Comparison of ENCODE assay signal across 18 cellular contexts in the genomic region with DNA sequence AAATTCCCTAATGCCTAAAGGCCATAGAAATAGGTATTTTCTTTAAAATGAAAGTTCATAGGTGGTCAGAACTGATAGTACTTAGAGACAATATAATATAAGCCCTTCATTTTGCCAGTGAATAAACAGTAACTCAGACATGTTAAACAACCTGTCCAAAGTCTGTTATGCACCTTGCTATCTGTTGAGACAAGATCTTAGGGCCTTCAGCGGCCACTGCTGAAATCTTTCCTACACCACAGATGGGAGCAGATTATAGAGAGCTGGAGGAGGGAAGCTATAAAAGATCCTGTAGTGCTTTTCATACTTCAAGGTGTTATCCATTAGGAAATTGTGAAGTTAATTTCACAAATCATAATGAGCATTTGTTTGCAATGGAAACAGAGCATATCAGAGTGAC. TPM values are rescaled to one million over a fixed set of nuclear protein-coding genes. Genes with fewer than 3 reads are reported as not detected.
DNase-seq lines count a peak whose midpoint lies in the region; ATAC-seq, FAIRE-seq and TF ChIP-seq lines count a peak whose summit lies in the region.
"Had no signal": no experiment of that assay in that cellular context is flagged by ENCODE, and none has a peak within 500 bp of the region (broad histone marks: within the 10 kb centered on the region; RNA-seq: fewer than 3 reads in every experiment).

No MANE protein-coding gene starts in this region.

- no peak overlapping the region for H2AFZ ChIP-seq in HepG2 (ENCODE audit: low read length)

- H3K79me2 ChIP-seq in HepG2 (ENCODE audit: insufficient read depth, low read length): no peaks in the 10 kb centered on the region

- no peaks in the 10 kb centered on the region for H3K4me1 ChIP-seq in HepG2 (ENCODE audit: insufficient read depth, low read length)
- no peaks in the 10 kb centered on the region for H3K4me1 ChIP-seq in right lobe of liver
- H3K4me1 ChIP-seq: BLaER1 had no signal

- H4K20me1 ChIP-seq in HepG2 (ENCODE audit: insufficient read depth, low read length): no peaks in the 10 kb centered on the region
- H4K20me1 ChIP-seq: BLaER1 had no signal

- no peak overlapping the region for H3K4me3 ChIP-seq in HepG2 (replicated peaks in 1 of 3; ENCODE audit: insufficient read depth in 1 of 3, low read depth in 2 of 3, low read length in 3 of 3)
- no peak overlapping the region for H3K4me3 ChIP-seq in right lobe of liver
- H3K4me3 ChIP-seq: BLaER1 had no signal

- no peak for TF ChIP-seq CTCF in HepG2 (CRISPR knock-in tag; IDR thresholded peaks at IDR 0.05)
- no peak for TF ChIP-seq CTCF in right lobe of liver (IDR thresholded peaks at IDR 0.05)
- no peak for TF ChIP-seq CTCF in glutamatergic neuron (IDR thresholded peaks at IDR 0.05; ENCODE audit: partially characterized antibody, unreplicated experiment)

- no peak overlapping the region for H3K9ac ChIP-seq in HepG2 (ENCODE audit: insufficient read depth, low read depth, low read length)
- H3K9ac ChIP-seq: BLaER1 had no signal

- peak; percentile 5 for DNase-seq in HepG2 (ENCODE audit: low spot score)
- no peak for DNase-seq in right lobe of liver
- DNase-seq in NCI-H82 (lab: John Stamatoyannopoulos, UW): peak; percentile 87
- no peak for DNase-seq in glutamatergic neuron
- no peak for DNase-seq in SKM-1 treated with dmso at 0.1 percent for 144 hours (lab: John Stamatoyannopoulos, UW; ENCODE audit: unreplicated experiment)
- DNase-seq: 8988T; CD4-positive, alpha-beta memory T cell; H9 had no signal

- CTCF ChIA-PET in HepG2 (lab: Yijun Ruan, JAX; ENCODE audit: low intra/inter-chr PET ratio, low total read pairs): no interaction called here

- WGBS in HepG2 (ENCODE audit: low lambda C conversion rate): 0% methylated on average over 1 of the region's 1 CpG
- 57% methylated on average over 1 of the region's 1 CpG for WGBS in right lobe of liver (ENCODE audit: insufficient coverage, low coverage, low lambda C conversion rate, missing lambda C conversion rate)

- peaks cover 56% of the 10 kb centered on the region for H3K4me1 Mint-ChIP-seq in glutamatergic neuron (ENCODE audit: low read depth, unreplicated experiment)
- H3K4me1 Mint-ChIP-seq: CD14-positive monocyte; CD4-positive, alpha-beta memory T cell; H9 had no signal

- POLR2A ChIA-PET in HepG2 (lab: Yijun Ruan, JAX): no interaction called here

- no TSS peak for BruUV-seq in HepG2 (replicated peaks; lab: Mats Ljungman, UMichigan)

- no peak overlapping the region for H3K4me3 Mint-ChIP-seq in glutamatergic neuron (ENCODE audit: unreplicated experiment)
- H3K4me3 Mint-ChIP-seq: CD14-positive monocyte; CD4-positive, alpha-beta memory T cell; H9 had no signal

- peak overlapping the region; percentile 93 for H3K27ac Mint-ChIP-seq in glutamatergic neuron (ENCODE audit: unreplicated experiment)
- H3K27ac Mint-ChIP-seq: CD14-positive monocyte; CD4-positive, alpha-beta memory T cell; H9 had no signal

- H3K9me3 Mint-ChIP-seq in glutamatergic neuron (ENCODE audit: unreplicated experiment): peaks cover 12% of the 10 kb centered on the region
- H3K9me3 Mint-ChIP-seq: H9 had no signal

- ATAC-seq in HepG2 (peak; percentile 69), right lobe of liver (no peak), GM21825 (IDR thresholded peaks at IDR 0.05; ENCODE audit: unreplicated experiment) (no peak), GM21619 (IDR thresholded peaks at IDR 0.05; ENCODE audit: unreplicated experiment) (no peak)

- H3K27me3 ChIP-seq in HepG2 (ENCODE audit: control insufficient read depth in 1 of 2, insufficient read depth in 2 of 2, low read length in 2 of 2): no peaks in the 10 kb centered on the region
- H3K27me3 ChIP-seq in right lobe of liver: no peaks in the 10 kb centered on the region
- H3K27me3 ChIP-seq: BLaER1 had no signal

- FAIRE-seq in HepG2 (lab: Jason Lieb, UNC): no peak
- FAIRE-seq: G401.6, GM12892, GM18507, H1 had no signal

- TF ChIP-seq EP300 in HepG2 (IDR thresholded peaks at IDR 0.05; ENCODE audit: low read depth in 2 of 2, low read length in 2 of 2): no peak
- TF ChIP-seq EP300 in HepG2 (CRISPR knock-in tag; IDR thresholded peaks at IDR 0.05; ENCODE audit: borderline replicate concordance): no peak

- no peak for TF ChIP-seq POLR2A in HepG2 (IDR thresholded peaks at IDR 0.05; ENCODE audit: insufficient read depth in 1 of 2, low read depth in 2 of 2, low read length in 2 of 2)
- no peak for TF ChIP-seq POLR2A in right lobe of liver (IDR thresholded peaks at IDR 0.05)

- H3K27me3 Mint-ChIP-seq in glutamatergic neuron (ENCODE audit: unreplicated experiment): peaks cover 2% of the 10 kb centered on the region

- H3K36me3 Mint-ChIP-seq in glutamatergic neuron (ENCODE audit: unreplicated experiment): no peaks in the 10 kb centered on the region
- H3K36me3 Mint-ChIP-seq: CD14-positive monocyte; CD4-positive, alpha-beta memory T cell had no signal

- no peak for TF ChIP-seq RAD21 in HepG2 (CRISPR knock-in tag; IDR thresholded peaks at IDR 0.05)

- H3K27ac ChIP-seq in HepG2 (ENCODE audit: extremely low read length, insufficient read depth, low read length): no peak overlapping the region
- no peak overlapping the region for H3K27ac ChIP-seq in right lobe of liver
- H3K27ac ChIP-seq: BLaER1 had no signal

- H3K9me3 ChIP-seq in HepG2 (ENCODE audit: low read length): no peaks in the 10 kb centered on the region
- H3K9me3 ChIP-seq in right lobe of liver: no peaks in the 10 kb centered on the region
- H3K9me3 ChIP-seq: BLaER1 had no signal

- H3K36me3 ChIP-seq in HepG2 (replicated peaks in 1 of 2; ENCODE audit: control insufficient read depth in 1 of 2, insufficient read depth in 2 of 2, low read length in 2 of 2): no peaks in the 10 kb centered on the region
- H3K36me3 ChIP-seq in right lobe of liver: no peaks in the 10 kb centered on the region
- H3K36me3 ChIP-seq: BLaER1 had no signal

- intact Hi-C loops in HepG2 (cut with micrococcal nuclease; ENCODE audit: unreplicated experiment): no loop called here
- intact Hi-C loops in right lobe of liver (cut with DNase I): no loop called here

- H3K4me2 ChIP-seq in HepG2 (ENCODE audit: low read depth, low read length): no peak overlapping the region
- H3K4me2 ChIP-seq: BLaER1 had no signal

- in situ Hi-C loops in HepG2 (cut with HindIII; ENCODE audit: extremely low pct_ligation_motif_present, low pct_unique_long_range_greater_than_20kb): no loop called here

TF ChIP-seq in HepG2, 621 proteins besides CTCF, POLR2A, EP300 and RAD21 (continues in another document):
- no peak for TF ChIP-seq ZNF510 (CRISPR knock-in tag; IDR thresholded peaks at IDR 0.05; ENCODE audit: low read depth)

RNA-seq across cellular contexts. Expression of a gene that starts 13.7 kb away (rescaled TPM):
- total RNA-seq in HepG2 (2016; rRNA removed; fragmentation: Illumina TruSeq; extraction: Trizol): not detected in 2 replicates
- total RNA-seq in HepG2 (2016; cell fraction: cytosol; rRNA removed; fragmentation: Illumina TruSeq; extraction: Trizol; ENCODE audit: low read depth): not detected in 2 replicates
- total RNA-seq in HepG2 (2016; cell fraction: insoluble cytoplasmic fraction; rRNA removed; fragmentation: Illumina TruSeq; extraction: Trizol): not detected in 2 replicates
- not detected in 2 replicates for total RNA-seq in HepG2 (2016; cell fraction: membrane; rRNA removed; fragmentation: Illumina TruSeq; extraction: Trizol)
- not detected in 2 replicates for total RNA-seq in HepG2 (2016; cell fraction: nucleus; rRNA removed; fragmentation: Illumina TruSeq; extraction: Trizol)
- polyA plus RNA-seq in HepG2 (2011; rRNA removed): not detected in 2 replicates
- not detected in 2 replicates for polyA plus RNA-seq in HepG2 (2011; cell fraction: cytosol; rRNA removed)
- polyA plus RNA-seq in HepG2 (2011; cell fraction: nucleus; rRNA removed): not detected in 2 replicates
- not detected in 2 replicates for polyA plus RNA-seq in HepG2 (2012)
- not detected in 2 replicates for polyA plus RNA-seq in HepG2 (2016; cell fraction: cytosol; fragmentation: Illumina TruSeq; extraction: Trizol; ENCODE audit: low read depth)
- not detected in 2 replicates for polyA plus RNA-seq in HepG2 (2016; cell fraction: insoluble cytoplasmic fraction; fragmentation: Illumina TruSeq; extraction: Trizol; ENCODE audit: low read depth)
- not detected in 2 replicates for polyA plus RNA-seq in HepG2 (2016; cell fraction: membrane; fragmentation: Illumina TruSeq; extraction: Trizol; ENCODE audit: low read depth)
- polyA plus RNA-seq in HepG2 (2016; cell fraction: nucleus; fragmentation: Illumina TruSeq; extraction: Trizol; ENCODE audit: insufficient read depth, low read depth): not detected in 2 replicates
- polyA minus RNA-seq in HepG2 (2011; rRNA and poly(A)+ RNA removed; ENCODE audit: low replicate concordance): not detected in 2 replicates
- not detected in 2 replicates for polyA minus RNA-seq in HepG2 (2011; cell fraction: cytosol; rRNA and poly(A)+ RNA removed)
- not detected in 2 replicates for polyA minus RNA-seq in HepG2 (2011; cell fraction: nucleus; rRNA and poly(A)+ RNA removed)
- under 1 TPM in 1 of 6 experiments, not detected in 5; 0.37 TPM for total RNA-seq in right lobe of liver
- total RNA-seq in glutamatergic neuron (ENCODE audit: unreplicated experiment): 5.7 TPM
- total RNA-seq: H1, H9 had no signal

RNA-seq across cellular contexts. Expression of a gene that starts 37.2 kb away (rescaled TPM):
- total RNA-seq in HepG2 (2016; rRNA removed; fragmentation: Illumina TruSeq; extraction: Trizol): not detected in 2 replicates
- total RNA-seq in HepG2 (2016; cell fraction: cytosol; rRNA removed; fragmentation: Illumina TruSeq; extraction: Trizol; ENCODE audit: low read depth): not detected in 2 replicates
- not detected in 2 replicates for total RNA-seq in HepG2 (2016; cell fraction: insoluble cytoplasmic fraction; rRNA removed; fragmentation: Illumina TruSeq; extraction: Trizol)
- not detected in 2 replicates for total RNA-seq in HepG2 (2016; cell fraction: membrane; rRNA removed; fragmentation: Illumina TruSeq; extraction: Trizol)
- total RNA-seq in HepG2 (2016; cell fraction: nucleus; rRNA removed; fragmentation: Illumina TruSeq; extraction: Trizol): not detected in 2 replicates
- not detected in 2 replicates for polyA plus RNA-seq in HepG2 (2011; rRNA removed)
- not detected in 2 replicates for polyA plus RNA-seq in HepG2 (2011; cell fraction: cytosol; rRNA removed)
- polyA plus RNA-seq in HepG2 (2011; cell fraction: nucleus; rRNA removed): not detected in 2 replicates
- polyA plus RNA-seq in HepG2 (2012): not detected in 2 replicates
- polyA plus RNA-seq in HepG2 (2016; cell fraction: cytosol; fragmentation: Illumina TruSeq; extraction: Trizol; ENCODE audit: low read depth): not detected in 2 replicates
- polyA plus RNA-seq in HepG2 (2016; cell fraction: insoluble cytoplasmic fraction; fragmentation: Illumina TruSeq; extraction: Trizol; ENCODE audit: low read depth): not detected in 2 replicates
- polyA plus RNA-seq in HepG2 (2016; cell fraction: membrane; fragmentation: Illumina TruSeq; extraction: Trizol; ENCODE audit: low read depth): not detected in 2 replicates
- polyA plus RNA-seq in HepG2 (2016; cell fraction: nucleus; fragmentation: Illumina TruSeq; extraction: Trizol; ENCODE audit: insufficient read depth, low read depth): not detected in 2 replicates
- not detected in 2 replicates for polyA minus RNA-seq in HepG2 (2011; rRNA and poly(A)+ RNA removed; ENCODE audit: low replicate concordance)
- polyA minus RNA-seq in HepG2 (2011; cell fraction: cytosol; rRNA and poly(A)+ RNA removed): not detected in 2 replicates
- not detected in 2 replicates for polyA minus RNA-seq in HepG2 (2011; cell fraction: nucleus; rRNA and poly(A)+ RNA removed)
- total RNA-seq in right lobe of liver: not detected
- total RNA-seq in glutamatergic neuron (ENCODE audit: unreplicated experiment): 65.5 TPM
- total RNA-seq: A673; CD4-positive, alpha-beta memory T cell; H1; H9 had no signal
- polyA plus RNA-seq: AG04450; CD14-positive monocyte; CD4-positive, alpha-beta memory T cell had no signal

Comparison
In these comparisons a context has a peak if more than half of its experiments do, and no peak if none do; other contexts are left out.
1. DNase-seq: peak in HepG2 (single experiment) and NCI-H82 (single experiment); none in right lobe of liver (0 of 3), glutamatergic neuron (single experiment) and SKM-1 treated with dmso at 0.1 percent for 144 hours (single experiment).
2. RNA of a gene that starts 37.2 kb away (total RNA-seq): 65.5 TPM in glutamatergic neuron (single experiment); not detected in HepG2 and not detected in right lobe of liver; every median in the first group is over 10 times any median in the second.